In genomic region chr1:170360601-170361000, GRCh38 we compare ENCODE assay signal across 24 cellular contexts.
"Had no signal": no experiment of that assay in that cellular context is flagged by ENCODE, and none has a peak within 500 bp of the region (broad histone marks: within the 10 kb centered on the region; RNA-seq: fewer than 3 reads in every experiment).

No MANE protein-coding gene starts in this region.

- DNase-seq: activated CD4-positive, alpha-beta T cell treated with anti-CD3 and anti-CD28 coated beads for 48 hours; activated CD4-positive, alpha-beta T cell treated with anti-CD3 and anti-CD28 coated beads, Interleukin-2, amount 50 U/mL, for 4 hours; activated CD4-positive, CD25-positive, alpha-beta regulatory T cell treated with anti-CD3 and anti-CD28 coated beads, Interleukin-2, amount 50 U/mL, for 72 hours; activated CD8-positive, alpha-beta memory T cell treated with anti-CD3 and anti-CD28 coated beads, Interleukin-2, amount 50 U/mL, for 48 hours; activated CD8-positive, alpha-beta T cell treated with anti-CD3 and anti-CD28 coated beads, Interleukin-2, amount 10 ng/mL, durations not matched to agents 7 days and 5 days; activated effector memory CD4-positive, alpha-beta T cell treated with Interleukin-2 at 50 U/mL for 16 hours; activated naive CD4-positive, alpha-beta T cell; activated T-cell treated with anti-CD3 and anti-CD28 coated beads, Interleukin-2, amount 50 U/mL, for 24 hours; amniotic stem cell; body of pancreas; KG1; NCI-H1105 treated with DMSO at 0.1 percent for 48 hours; NCI-H1436 treated with DMSO at 0.1 percent for 48 hours; NCI-H187; NCI-H2081 treated with DMSO at 0.1 percent for 48 hours; NCI-H2227 treated with DMSO at 0.1 percent for 48 hours; NCI-H526 treated with DMSO at 0.1 percent for 48 hours; NCI-H82; SHP77 had no signal

- ATAC-seq: activated CD8-positive, alpha-beta T cell treated with anti-CD3 and anti-CD28 coated beads, Interleukin-2, amount 10 ng/mL, durations not matched to agents 7 days and 5 days; body of pancreas; Panc1; SK-N-SH treated with all-trans-retinoic acid at 6 μM for 48 hours; WTC11 had no signal

- H3K27ac ChIP-seq: ascending aorta, body of pancreas, SJSA1 had no signal

- H3K27me3 ChIP-seq: ascending aorta, body of pancreas, SJSA1 had no signal

- H3K9me3 ChIP-seq: ascending aorta, body of pancreas had no signal

- H3K36me3 ChIP-seq: ascending aorta, SJSA1 had no signal

- H3K4me1 ChIP-seq: ascending aorta, body of pancreas, SJSA1 had no signal

- H3K4me3 ChIP-seq: ascending aorta, body of pancreas, SJSA1 had no signal
